Comparison of ENCODE assay signal across 9 cellular contexts in genomic region chr18:48896875-48897511, GRCh38. TPM values are rescaled to one million over a fixed set of nuclear protein-coding genes. Genes with fewer than 3 reads are reported as not detected.
A peak's percentile ranks its signal among the peaks of the same experiment; 100 is the strongest.
DNase-seq lines count a peak whose midpoint lies in the region; ATAC-seq and TF ChIP-seq lines count a peak whose summit lies in the region.
"Had no signal": no experiment of that assay in that cellular context is flagged by ENCODE, and none has a peak within 500 bp of the region (broad histone marks: within the 10 kb centered on the region; RNA-seq: fewer than 3 reads in every experiment).

No MANE protein-coding gene starts in this region.

- no peaks in the 10 kb centered on the region for H3K9me2 ChIP-seq in hepatocyte (replicated peaks; ENCODE audit: insufficient read depth)

- POLR2A ChIA-PET in activated B cell treated with CpG ODN at 0.5 μM for 24 hours (lab: Charles Lee): no interaction called here

- H3K4me1 Mint-ChIP-seq in activated CD4-positive, alpha-beta T cell treated with anti-CD3 and anti-CD28 coated beads, Interleukin-2, amount 10 ng/mL, durations not matched to agents 24 days and 14 days: peaks cover 15% of the 10 kb centered on the region
- peaks cover 17% of the 10 kb centered on the region for H3K4me1 Mint-ChIP-seq in activated B cell treated with CpG ODN at 0.5 μM for 24 hours
- peaks cover 39% of the 10 kb centered on the region for H3K4me1 Mint-ChIP-seq in stimulated activated effector memory CD8-positive, alpha-beta T cell treated with anti-CD3 and anti-CD28 coated beads, Interleukin-12 subunit alpha, Interleukin-12 subunit beta, amount 100 ng/mL, for 72 hours

- H3K9me3 Mint-ChIP-seq in activated CD4-positive, alpha-beta T cell treated with anti-CD3 and anti-CD28 coated beads, Interleukin-2, amount 10 ng/mL, durations not matched to agents 24 days and 14 days: peaks cover 12% of the 10 kb centered on the region
- no peaks in the 10 kb centered on the region for H3K9me3 Mint-ChIP-seq in activated B cell treated with CpG ODN at 0.5 μM for 24 hours
- no peaks in the 10 kb centered on the region for H3K9me3 Mint-ChIP-seq in stimulated activated effector memory CD8-positive, alpha-beta T cell treated with anti-CD3 and anti-CD28 coated beads, Interleukin-12 subunit alpha, Interleukin-12 subunit beta, amount 100 ng/mL, for 72 hours
- H3K9me3 Mint-ChIP-seq: activated naive CD4-positive, alpha-beta T cell treated with anti-CD3 and anti-CD28 coated beads, Interleukin-2, amount 50 U/mL, for 24 hours had no signal

- no peaks in the 10 kb centered on the region for H3K9me3 ChIP-seq in hepatocyte (ENCODE audit: low read depth)
- no peaks in the 10 kb centered on the region for H3K9me3 ChIP-seq in prostate gland

- no peaks in the 10 kb centered on the region for H3K36me3 ChIP-seq in hepatocyte (replicated peaks; ENCODE audit: insufficient read depth, low read depth)
- H3K36me3 ChIP-seq in prostate gland: no peaks in the 10 kb centered on the region

- H3K36me3 Mint-ChIP-seq in activated CD4-positive, alpha-beta T cell treated with anti-CD3 and anti-CD28 coated beads, Interleukin-2, amount 10 ng/mL, durations not matched to agents 24 days and 14 days (ENCODE audit: low read depth): peaks cover 2% of the 10 kb centered on the region
- no peaks in the 10 kb centered on the region for H3K36me3 Mint-ChIP-seq in activated B cell treated with CpG ODN at 0.5 μM for 24 hours (ENCODE audit: low read depth)
- no peaks in the 10 kb centered on the region for H3K36me3 Mint-ChIP-seq in stimulated activated effector memory CD8-positive, alpha-beta T cell treated with anti-CD3 and anti-CD28 coated beads, Interleukin-12 subunit alpha, Interleukin-12 subunit beta, amount 100 ng/mL, for 72 hours
- H3K36me3 Mint-ChIP-seq: activated naive CD4-positive, alpha-beta T cell treated with anti-CD3 and anti-CD28 coated beads, Interleukin-2, amount 50 U/mL, for 24 hours had no signal

- no peak for TF ChIP-seq POLR2A in prostate gland (IDR thresholded peaks at IDR 0.05)

- no peak for DNase-seq in activated CD4-positive, alpha-beta T cell treated with anti-CD3 and anti-CD28 coated beads, Interleukin-2, amount 10 ng/mL, durations not matched to agents 24 days and 14 days
- DNase-seq in activated CD4-positive, alpha-beta T cell treated with anti-CD3 and anti-CD28 coated beads, Interleukin-2, amount 50 U/mL, for 1 hour: no peak
- DNase-seq in activated B cell treated with CpG ODN at 0.5 μM for 24 hours (peak; percentile 24), hepatocyte (ENCODE audit: low spot score) (peak; percentile 13), NCI-H2171 (lab: John Stamatoyannopoulos, UW) (no peak), prostate gland (ENCODE audit: low spot score) (no peak)
- DNase-seq in stimulated activated effector memory CD8-positive, alpha-beta T cell treated with anti-CD3 and anti-CD28 coated beads, Interleukin-12 subunit alpha, Interleukin-12 subunit beta, amount 100 ng/mL, for 72 hours (ENCODE audit: low spot score in 2 of 2): peak in 1 of 2 donors; percentile 37

- no peaks in the 10 kb centered on the region for H4K20me1 ChIP-seq in hepatocyte (ENCODE audit: insufficient read depth, poor library complexity, severe bottlenecking)

- H3K27ac Mint-ChIP-seq in activated CD4-positive, alpha-beta T cell treated with anti-CD3 and anti-CD28 coated beads, Interleukin-2, amount 10 ng/mL, durations not matched to agents 24 days and 14 days: peak overlapping the region; percentile 68
- no peak overlapping the region for H3K27ac Mint-ChIP-seq in activated B cell treated with CpG ODN at 0.5 μM for 24 hours
- peak overlapping the region; percentile 33 for H3K27ac Mint-ChIP-seq in stimulated activated effector memory CD8-positive, alpha-beta T cell treated with anti-CD3 and anti-CD28 coated beads, Interleukin-12 subunit alpha, Interleukin-12 subunit beta, amount 100 ng/mL, for 72 hours
- H3K27ac Mint-ChIP-seq: activated naive CD4-positive, alpha-beta T cell treated with anti-CD3 and anti-CD28 coated beads, Interleukin-2, amount 50 U/mL, for 24 hours had no signal

- no peak overlapping the region for H2AFZ ChIP-seq in hepatocyte

- no peaks in the 10 kb centered on the region for H3K27me3 Mint-ChIP-seq in activated CD4-positive, alpha-beta T cell treated with anti-CD3 and anti-CD28 coated beads, Interleukin-2, amount 10 ng/mL, durations not matched to agents 24 days and 14 days
- no peaks in the 10 kb centered on the region for H3K27me3 Mint-ChIP-seq in activated B cell treated with CpG ODN at 0.5 μM for 24 hours
- H3K27me3 Mint-ChIP-seq: activated naive CD4-positive, alpha-beta T cell treated with anti-CD3 and anti-CD28 coated beads, Interleukin-2, amount 50 U/mL, for 24 hours had no signal

- no peaks in the 10 kb centered on the region for H3K79me2 ChIP-seq in hepatocyte

- TF ChIP-seq CTCF in activated B cell treated with CpG ODN at 0.5 μM for 24 hours (IDR thresholded peaks at IDR 0.05): no peak
- peak; percentile 7 for TF ChIP-seq CTCF in hepatocyte (IDR thresholded peaks at IDR 0.05; ENCODE audit: poor library complexity)
- TF ChIP-seq CTCF in prostate gland (IDR thresholded peaks at IDR 0.05): no peak

- H3K4me3 ChIP-seq in hepatocyte: no peak overlapping the region
- no peak overlapping the region for H3K4me3 ChIP-seq in prostate gland

- no peak overlapping the region for H3K4me3 Mint-ChIP-seq in activated CD4-positive, alpha-beta T cell treated with anti-CD3 and anti-CD28 coated beads, Interleukin-2, amount 10 ng/mL, durations not matched to agents 24 days and 14 days
- no peak overlapping the region for H3K4me3 Mint-ChIP-seq in activated B cell treated with CpG ODN at 0.5 μM for 24 hours
- H3K4me3 Mint-ChIP-seq in stimulated activated effector memory CD8-positive, alpha-beta T cell treated with anti-CD3 and anti-CD28 coated beads, Interleukin-12 subunit alpha, Interleukin-12 subunit beta, amount 100 ng/mL, for 72 hours: no peak overlapping the region
- H3K4me3 Mint-ChIP-seq: activated naive CD4-positive, alpha-beta T cell treated with anti-CD3 and anti-CD28 coated beads, Interleukin-2, amount 50 U/mL, for 24 hours had no signal

- H3K27ac ChIP-seq in hepatocyte (no peak overlapping the region), prostate gland (no peak overlapping the region)

- H3K4me1 ChIP-seq in hepatocyte (ENCODE audit: insufficient read depth): peaks cover 4% of the 10 kb centered on the region
- H3K4me1 ChIP-seq in prostate gland (replicated peaks): peaks cover 17% of the 10 kb centered on the region

- peak; percentile 79 for ATAC-seq in HG03378 (IDR thresholded peaks at IDR 0.05; ENCODE audit: unreplicated experiment)
- ATAC-seq in activated B cell treated with CpG ODN at 0.5 μM for 24 hours (ENCODE audit: low read depth): peak; percentile 83
- ATAC-seq in stimulated activated effector memory CD8-positive, alpha-beta T cell treated with anti-CD3 and anti-CD28 coated beads, Interleukin-12 subunit alpha, Interleukin-12 subunit beta, amount 100 ng/mL, for 72 hours: peak; percentile 96

- H3K4me2 ChIP-seq in hepatocyte: no peak overlapping the region

- H3K27me3 ChIP-seq in hepatocyte (no peaks in the 10 kb centered on the region), prostate gland (replicated peaks; ENCODE audit: insufficient read depth) (no peaks in the 10 kb centered on the region)

- CTCF ChIA-PET in activated B cell treated with CpG ODN at 0.5 μM for 24 hours (lab: Charles Lee): no interaction called here

- WGBS in hepatocyte (ENCODE audit: low lambda C conversion rate, missing lambda C conversion rate): 81% methylated on average over 9 of the region's 9 CpGs
- 93% methylated on average over 9 of the region's 9 CpGs for WGBS in prostate gland

- intact Hi-C loops in activated CD4-positive, alpha-beta T cell treated with anti-CD3 and anti-CD28 coated beads, Interleukin-2, amount 10 ng/mL, durations not matched to agents 24 days and 14 days (cut with micrococcal nuclease): no loop called here
- intact Hi-C loops in activated B cell treated with CpG ODN at 0.5 μM for 24 hours (cut with micrococcal nuclease) (loop anchor here (2.0 kb wide), 1 partner anchor 32 kb away; no protein-coding TSS in a partner anchor), prostate gland (cut with DNase I) (no loop called here)

RNA-seq across cellular contexts. Expression of gene SMAD7, which starts 53.8 kb away (rescaled TPM):
- total RNA-seq in activated CD4-positive, alpha-beta T cell treated with anti-CD3 and anti-CD28 coated beads, Interleukin-2, amount 10 ng/mL, durations not matched to agents 24 days and 14 days: 21.8 and 22.4 TPM in 2 replicates
- total RNA-seq in activated B cell treated with CpG ODN at 0.5 μM for 24 hours (6.8 and 6.9 TPM in 2 replicates), hepatocyte (66.2 and 71.1 TPM in 2 replicates), prostate gland (10 to 100 TPM; 29.3 to 31.0 TPM)
- polyA plus RNA-seq in hepatocyte: 61.5 and 65.4 TPM in 2 replicates

Comparison
In these comparisons a context has a peak if more than half of its experiments do, and no peak if none do; other contexts are left out.
1. DNase-seq: peak in activated B cell treated with CpG ODN at 0.5 μM for 24 hours (single experiment) and hepatocyte (single experiment); none in activated CD4-positive, alpha-beta T cell treated with anti-CD3 and anti-CD28 coated beads, Interleukin-2, amount 10 ng/mL, durations not matched to agents 24 days and 14 days (single experiment), activated CD4-positive, alpha-beta T cell treated with anti-CD3 and anti-CD28 coated beads, Interleukin-2, amount 50 U/mL, for 1 hour (single experiment), NCI-H2171 (single experiment) and prostate gland (single experiment).
2. Peak in every context shown above with its lines, with median percentiles within 50 percentile points of each other: ATAC-seq.